Comparison of ENCODE assay signal across 1 cellular context in genomic region chr19:38649305-38650179, GRCh38.
TF ChIP-seq lines count a peak whose summit lies in the region.

No MANE protein-coding gene starts in this region.

TF ChIP-seq in HepG2, 621 proteins besides CTCF, POLR2A, EP300 and RAD21 (continued from another document and continues in another):
- TF ChIP-seq, protein P1, sequence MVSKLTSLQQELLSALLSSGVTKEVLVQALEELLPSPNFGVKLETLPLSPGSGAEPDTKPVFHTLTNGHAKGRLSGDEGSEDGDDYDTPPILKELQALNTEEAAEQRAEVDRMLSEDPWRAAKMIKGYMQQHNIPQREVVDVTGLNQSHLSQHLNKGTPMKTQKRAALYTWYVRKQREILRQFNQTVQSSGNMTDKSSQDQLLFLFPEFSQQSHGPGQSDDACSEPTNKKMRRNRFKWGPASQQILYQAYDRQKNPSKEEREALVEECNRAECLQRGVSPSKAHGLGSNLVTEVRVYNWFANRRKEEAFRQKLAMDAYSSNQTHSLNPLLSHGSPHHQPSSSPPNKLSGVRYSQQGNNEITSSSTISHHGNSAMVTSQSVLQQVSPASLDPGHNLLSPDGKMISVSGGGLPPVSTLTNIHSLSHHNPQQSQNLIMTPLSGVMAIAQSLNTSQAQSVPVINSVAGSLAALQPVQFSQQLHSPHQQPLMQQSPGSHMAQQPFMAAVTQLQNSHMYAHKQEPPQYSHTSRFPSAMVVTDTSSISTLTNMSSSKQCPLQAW (CRISPR knock-in tag; IDR thresholded peaks at IDR 0.05): peak; percentile 24; the same call in 1 of the 2 replicates
- TF ChIP-seq, protein P2, sequence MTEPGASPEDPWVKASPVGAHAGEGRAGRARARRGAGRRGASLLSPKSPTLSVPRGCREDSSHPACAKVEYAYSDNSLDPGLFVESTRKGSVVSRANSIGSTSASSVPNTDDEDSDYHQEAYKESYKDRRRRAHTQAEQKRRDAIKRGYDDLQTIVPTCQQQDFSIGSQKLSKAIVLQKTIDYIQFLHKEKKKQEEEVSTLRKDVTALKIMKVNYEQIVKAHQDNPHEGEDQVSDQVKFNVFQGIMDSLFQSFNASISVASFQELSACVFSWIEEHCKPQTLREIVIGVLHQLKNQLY (CRISPR knock-in tag; IDR thresholded peaks at IDR 0.05): no peak
- TF ChIP-seq TCF7L2 (IDR thresholded peaks at IDR 0.05; ENCODE audit: low read depth, low read length) (no peak), ZNF138 (CRISPR knock-in tag; IDR thresholded peaks at IDR 0.05; ENCODE audit: low read depth) (no peak), U2AF2 (IDR thresholded peaks at IDR 0.05; ENCODE audit: low read depth, low read length) (no peak), RBM22 (optimal IDR thresholded peaks at IDR 0.05; ENCODE audit: low read length) (peak; percentile 48), GATAD1 (CRISPR knock-in tag; IDR thresholded peaks at IDR 0.05) (0 out of 2 replicates have a peak, but pooled peaks have one; percentile 20), SIN3A (IDR thresholded peaks at IDR 0.05; ENCODE audit: borderline replicate concordance, low read depth, low read length) (0 out of 2 replicates have a peak, but pooled peaks have one; percentile 57), KDM3A (CRISPR knock-in tag; IDR thresholded peaks at IDR 0.05; ENCODE audit: low read depth) (0 out of 2 replicates have a peak, but pooled peaks have one; percentile 45), NR2F2 (IDR thresholded peaks at IDR 0.05; ENCODE audit: borderline replicate concordance, low read depth) (peak; percentile 65; the same call in 1 of the 2 replicates), ZSCAN12 (CRISPR knock-in tag; IDR thresholded peaks at IDR 0.05) (no peak), SALL1 (CRISPR knock-in tag; IDR thresholded peaks at IDR 0.05) (peak; percentile 48), GABPB1 (CRISPR knock-in tag; IDR thresholded peaks at IDR 0.05) (no peak), HNRNPL (IDR thresholded peaks at IDR 0.05; ENCODE audit: low read depth, low read length) (peak; percentile 83), ZNF780A (CRISPR knock-in tag; IDR thresholded peaks at IDR 0.05) (no peak), TOPORS (CRISPR knock-in tag; IDR thresholded peaks at IDR 0.05) (no peak), PTBP1 (IDR thresholded peaks at IDR 0.05; ENCODE audit: low read depth, low read length, poor library complexity, severe bottlenecking) (no peak), ARNT (IDR thresholded peaks at IDR 0.05) (no peak), ZNF264 (CRISPR knock-in tag; IDR thresholded peaks at IDR 0.05) (peak; percentile 59), SUZ12 (IDR thresholded peaks at IDR 0.05; ENCODE audit: low read depth, low read length) (no peak), ZNF331 (CRISPR knock-in tag; IDR thresholded peaks at IDR 0.05) (0 out of 2 replicates have a peak, but pooled peaks have one; percentile 31), HMGXB4 (CRISPR knock-in tag; IDR thresholded peaks at IDR 0.05; ENCODE audit: borderline replicate concordance in 1 of 2, low read depth in 1 of 2) (peak in 1 of 2 experiments; percentile 49; a peak in 1 of 4 replicates), SMARCE1 (IDR thresholded peaks at IDR 0.05; ENCODE audit: borderline replicate concordance) (no peak), ZKSCAN5 (CRISPR knock-in tag; IDR thresholded peaks at IDR 0.05) (no peak), SAFB2 (CRISPR knock-in tag; IDR thresholded peaks at IDR 0.05; ENCODE audit: borderline replicate concordance, low read depth) (no peak; the same call in 1 of the 2 replicates), ZFP1 (CRISPR knock-in tag; IDR thresholded peaks at IDR 0.05) (peak; percentile 64; the same call in 1 of the 2 replicates), RFX1 (IDR thresholded peaks at IDR 0.05) (no peak), DNMT1 (CRISPR knock-in tag; IDR thresholded peaks at IDR 0.05) (no peak), ZNF619 (CRISPR knock-in tag; IDR thresholded peaks at IDR 0.05) (no peak; the same call in 1 of the 2 replicates)
- TF ChIP-seq, protein P3, sequence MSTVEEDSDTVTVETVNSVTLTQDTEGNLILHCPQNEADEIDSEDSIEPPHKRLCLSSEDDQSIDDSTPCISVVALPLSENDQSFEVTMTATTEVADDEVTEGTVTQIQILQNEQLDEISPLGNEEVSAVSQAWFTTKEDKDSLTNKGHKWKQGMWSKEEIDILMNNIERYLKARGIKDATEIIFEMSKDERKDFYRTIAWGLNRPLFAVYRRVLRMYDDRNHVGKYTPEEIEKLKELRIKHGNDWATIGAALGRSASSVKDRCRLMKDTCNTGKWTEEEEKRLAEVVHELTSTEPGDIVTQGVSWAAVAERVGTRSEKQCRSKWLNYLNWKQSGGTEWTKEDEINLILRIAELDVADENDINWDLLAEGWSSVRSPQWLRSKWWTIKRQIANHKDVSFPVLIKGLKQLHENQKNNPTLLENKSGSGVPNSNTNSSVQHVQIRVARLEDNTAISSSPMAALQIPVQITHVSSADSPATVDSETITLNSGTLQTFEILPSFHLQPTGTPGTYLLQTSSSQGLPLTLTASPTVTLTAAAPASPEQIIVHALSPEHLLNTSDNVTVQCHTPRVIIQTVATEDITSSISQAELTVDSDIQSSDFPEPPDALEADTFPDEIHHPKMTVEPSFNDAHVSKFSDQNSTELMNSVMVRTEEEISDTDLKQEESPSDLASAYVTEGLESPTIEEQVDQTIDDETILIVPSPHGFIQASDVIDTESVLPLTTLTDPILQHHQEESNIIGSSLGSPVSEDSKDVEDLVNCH (CRISPR knock-in tag; IDR thresholded peaks at IDR 0.05): no peak
- TF ChIP-seq, protein P4, sequence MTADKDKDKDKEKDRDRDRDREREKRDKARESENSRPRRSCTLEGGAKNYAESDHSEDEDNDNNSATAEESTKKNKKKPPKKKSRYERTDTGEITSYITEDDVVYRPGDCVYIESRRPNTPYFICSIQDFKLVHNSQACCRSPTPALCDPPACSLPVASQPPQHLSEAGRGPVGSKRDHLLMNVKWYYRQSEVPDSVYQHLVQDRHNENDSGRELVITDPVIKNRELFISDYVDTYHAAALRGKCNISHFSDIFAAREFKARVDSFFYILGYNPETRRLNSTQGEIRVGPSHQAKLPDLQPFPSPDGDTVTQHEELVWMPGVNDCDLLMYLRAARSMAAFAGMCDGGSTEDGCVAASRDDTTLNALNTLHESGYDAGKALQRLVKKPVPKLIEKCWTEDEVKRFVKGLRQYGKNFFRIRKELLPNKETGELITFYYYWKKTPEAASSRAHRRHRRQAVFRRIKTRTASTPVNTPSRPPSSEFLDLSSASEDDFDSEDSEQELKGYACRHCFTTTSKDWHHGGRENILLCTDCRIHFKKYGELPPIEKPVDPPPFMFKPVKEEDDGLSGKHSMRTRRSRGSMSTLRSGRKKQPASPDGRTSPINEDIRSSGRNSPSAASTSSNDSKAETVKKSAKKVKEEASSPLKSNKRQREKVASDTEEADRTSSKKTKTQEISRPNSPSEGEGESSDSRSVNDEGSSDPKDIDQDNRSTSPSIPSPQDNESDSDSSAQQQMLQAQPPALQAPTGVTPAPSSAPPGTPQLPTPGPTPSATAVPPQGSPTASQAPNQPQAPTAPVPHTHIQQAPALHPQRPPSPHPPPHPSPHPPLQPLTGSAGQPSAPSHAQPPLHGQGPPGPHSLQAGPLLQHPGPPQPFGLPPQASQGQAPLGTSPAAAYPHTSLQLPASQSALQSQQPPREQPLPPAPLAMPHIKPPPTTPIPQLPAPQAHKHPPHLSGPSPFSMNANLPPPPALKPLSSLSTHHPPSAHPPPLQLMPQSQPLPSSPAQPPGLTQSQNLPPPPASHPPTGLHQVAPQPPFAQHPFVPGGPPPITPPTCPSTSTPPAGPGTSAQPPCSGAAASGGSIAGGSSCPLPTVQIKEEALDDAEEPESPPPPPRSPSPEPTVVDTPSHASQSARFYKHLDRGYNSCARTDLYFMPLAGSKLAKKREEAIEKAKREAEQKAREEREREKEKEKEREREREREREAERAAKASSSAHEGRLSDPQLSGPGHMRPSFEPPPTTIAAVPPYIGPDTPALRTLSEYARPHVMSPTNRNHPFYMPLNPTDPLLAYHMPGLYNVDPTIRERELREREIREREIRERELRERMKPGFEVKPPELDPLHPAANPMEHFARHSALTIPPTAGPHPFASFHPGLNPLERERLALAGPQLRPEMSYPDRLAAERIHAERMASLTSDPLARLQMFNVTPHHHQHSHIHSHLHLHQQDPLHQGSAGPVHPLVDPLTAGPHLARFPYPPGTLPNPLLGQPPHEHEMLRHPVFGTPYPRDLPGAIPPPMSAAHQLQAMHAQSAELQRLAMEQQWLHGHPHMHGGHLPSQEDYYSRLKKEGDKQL (CRISPR knock-in tag; IDR thresholded peaks at IDR 0.05; ENCODE audit: low read depth): no peak
- TF ChIP-seq, protein P5, sequence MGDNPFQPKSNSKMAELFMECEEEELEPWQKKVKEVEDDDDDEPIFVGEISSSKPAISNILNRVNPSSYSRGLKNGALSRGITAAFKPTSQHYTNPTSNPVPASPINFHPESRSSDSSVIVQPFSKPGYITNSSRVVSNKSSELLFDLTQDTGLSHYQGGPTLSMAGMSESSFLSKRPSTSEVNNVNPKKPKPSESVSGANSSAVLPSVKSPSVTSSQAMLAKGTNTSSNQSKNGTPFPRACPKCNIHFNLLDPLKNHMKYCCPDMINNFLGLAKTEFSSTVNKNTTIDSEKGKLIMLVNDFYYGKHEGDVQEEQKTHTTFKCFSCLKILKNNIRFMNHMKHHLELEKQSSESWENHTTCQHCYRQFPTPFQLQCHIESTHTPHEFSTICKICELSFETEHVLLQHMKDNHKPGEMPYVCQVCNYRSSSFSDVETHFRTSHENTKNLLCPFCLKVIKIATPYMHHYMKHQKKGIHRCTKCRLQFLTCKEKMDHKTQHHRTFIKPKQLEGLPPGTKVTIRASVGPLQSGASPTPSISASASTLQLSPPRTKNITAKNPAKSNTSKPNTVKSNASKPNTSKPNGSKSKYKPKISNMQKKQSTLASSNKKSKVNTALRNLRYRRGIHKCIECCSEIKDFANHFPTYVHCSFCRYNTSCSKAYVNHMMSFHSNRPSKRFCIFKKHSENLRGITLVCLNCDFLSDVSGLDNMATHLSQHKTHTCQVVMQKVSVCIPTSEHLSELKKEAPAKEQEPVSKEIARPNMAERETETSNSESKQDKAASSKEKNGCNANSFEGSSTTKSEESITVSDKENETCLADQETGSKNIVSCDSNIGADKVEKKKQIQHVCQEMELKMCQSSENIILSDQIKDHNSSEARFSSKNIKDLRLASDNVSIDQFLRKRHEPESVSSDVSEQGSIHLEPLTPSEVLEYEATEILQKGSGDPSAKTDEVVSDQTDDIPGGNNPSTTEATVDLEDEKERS (CRISPR knock-in tag; IDR thresholded peaks at IDR 0.05): no peak
- TF ChIP-seq, protein P6, sequence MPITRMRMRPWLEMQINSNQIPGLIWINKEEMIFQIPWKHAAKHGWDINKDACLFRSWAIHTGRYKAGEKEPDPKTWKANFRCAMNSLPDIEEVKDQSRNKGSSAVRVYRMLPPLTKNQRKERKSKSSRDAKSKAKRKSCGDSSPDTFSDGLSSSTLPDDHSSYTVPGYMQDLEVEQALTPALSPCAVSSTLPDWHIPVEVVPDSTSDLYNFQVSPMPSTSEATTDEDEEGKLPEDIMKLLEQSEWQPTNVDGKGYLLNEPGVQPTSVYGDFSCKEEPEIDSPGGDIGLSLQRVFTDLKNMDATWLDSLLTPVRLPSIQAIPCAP (CRISPR knock-in tag; IDR thresholded peaks at IDR 0.05; ENCODE audit: low read depth): no peak
- TF ChIP-seq, protein P7, sequence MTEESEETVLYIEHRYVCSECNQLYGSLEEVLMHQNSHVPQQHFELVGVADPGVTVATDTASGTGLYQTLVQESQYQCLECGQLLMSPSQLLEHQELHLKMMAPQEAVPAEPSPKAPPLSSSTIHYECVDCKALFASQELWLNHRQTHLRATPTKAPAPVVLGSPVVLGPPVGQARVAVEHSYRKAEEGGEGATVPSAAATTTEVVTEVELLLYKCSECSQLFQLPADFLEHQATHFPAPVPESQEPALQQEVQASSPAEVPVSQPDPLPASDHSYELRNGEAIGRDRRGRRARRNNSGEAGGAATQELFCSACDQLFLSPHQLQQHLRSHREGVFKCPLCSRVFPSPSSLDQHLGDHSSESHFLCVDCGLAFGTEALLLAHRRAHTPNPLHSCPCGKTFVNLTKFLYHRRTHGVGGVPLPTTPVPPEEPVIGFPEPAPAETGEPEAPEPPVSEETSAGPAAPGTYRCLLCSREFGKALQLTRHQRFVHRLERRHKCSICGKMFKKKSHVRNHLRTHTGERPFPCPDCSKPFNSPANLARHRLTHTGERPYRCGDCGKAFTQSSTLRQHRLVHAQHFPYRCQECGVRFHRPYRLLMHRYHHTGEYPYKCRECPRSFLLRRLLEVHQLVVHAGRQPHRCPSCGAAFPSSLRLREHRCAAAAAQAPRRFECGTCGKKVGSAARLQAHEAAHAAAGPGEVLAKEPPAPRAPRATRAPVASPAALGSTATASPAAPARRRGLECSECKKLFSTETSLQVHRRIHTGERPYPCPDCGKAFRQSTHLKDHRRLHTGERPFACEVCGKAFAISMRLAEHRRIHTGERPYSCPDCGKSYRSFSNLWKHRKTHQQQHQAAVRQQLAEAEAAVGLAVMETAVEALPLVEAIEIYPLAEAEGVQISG (CRISPR knock-in tag; IDR thresholded peaks at IDR 0.05): peak; percentile 54; the same call in 1 of the 2 replicates
- TF ChIP-seq, protein P8, sequence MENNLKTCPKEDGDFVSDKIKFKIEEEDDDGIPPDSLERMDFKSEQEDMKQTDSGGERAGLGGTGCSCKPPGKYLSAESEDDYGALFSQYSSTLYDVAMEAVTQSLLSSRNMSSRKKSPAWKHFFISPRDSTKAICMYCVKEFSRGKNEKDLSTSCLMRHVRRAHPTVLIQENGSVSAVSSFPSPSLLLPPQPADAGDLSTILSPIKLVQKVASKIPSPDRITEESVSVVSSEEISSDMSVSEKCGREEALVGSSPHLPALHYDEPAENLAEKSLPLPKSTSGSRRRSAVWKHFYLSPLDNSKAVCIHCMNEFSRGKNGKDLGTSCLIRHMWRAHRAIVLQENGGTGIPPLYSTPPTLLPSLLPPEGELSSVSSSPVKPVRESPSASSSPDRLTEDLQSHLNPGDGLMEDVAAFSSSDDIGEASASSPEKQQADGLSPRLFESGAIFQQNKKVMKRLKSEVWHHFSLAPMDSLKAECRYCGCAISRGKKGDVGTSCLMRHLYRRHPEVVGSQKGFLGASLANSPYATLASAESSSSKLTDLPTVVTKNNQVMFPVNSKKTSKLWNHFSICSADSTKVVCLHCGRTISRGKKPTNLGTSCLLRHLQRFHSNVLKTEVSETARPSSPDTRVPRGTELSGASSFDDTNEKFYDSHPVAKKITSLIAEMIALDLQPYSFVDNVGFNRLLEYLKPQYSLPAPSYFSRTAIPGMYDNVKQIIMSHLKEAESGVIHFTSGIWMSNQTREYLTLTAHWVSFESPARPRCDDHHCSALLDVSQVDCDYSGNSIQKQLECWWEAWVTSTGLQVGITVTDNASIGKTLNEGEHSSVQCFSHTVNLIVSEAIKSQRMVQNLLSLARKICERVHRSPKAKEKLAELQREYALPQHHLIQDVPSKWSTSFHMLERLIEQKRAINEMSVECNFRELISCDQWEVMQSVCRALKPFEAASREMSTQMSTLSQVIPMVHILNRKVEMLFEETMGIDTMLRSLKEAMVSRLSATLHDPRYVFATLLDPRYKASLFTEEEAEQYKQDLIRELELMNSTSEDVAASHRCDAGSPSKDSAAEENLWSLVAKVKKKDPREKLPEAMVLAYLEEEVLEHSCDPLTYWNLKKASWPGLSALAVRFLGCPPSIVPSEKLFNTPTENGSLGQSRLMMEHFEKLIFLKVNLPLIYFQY (CRISPR knock-in tag; IDR thresholded peaks at IDR 0.05; ENCODE audit: borderline replicate concordance): 0 out of 2 replicates have a peak, but pooled peaks have one; percentile 14
